19 cellular contexts compared by ENCODE assay signal in genomic region chr2:189134485-189134884, GRCh38. TPM values are rescaled to one million over a fixed set of nuclear protein-coding genes. Genes with fewer than 3 reads are reported as not detected.
A peak's percentile ranks its signal among the peaks of the same experiment; 100 is the strongest.
DNase-seq lines count a peak whose midpoint lies in the region; ATAC-seq, FAIRE-seq and TF ChIP-seq lines count a peak whose summit lies in the region.
"Had no signal": no experiment of that assay in that cellular context is flagged by ENCODE, and none has a peak within 500 bp of the region (broad histone marks: within the 10 kb centered on the region; RNA-seq: fewer than 3 reads in every experiment).

No MANE protein-coding gene starts in this region.

- H3K79me2 ChIP-seq in endothelial cell of umbilical vein (ENCODE audit: control insufficient read depth, insufficient read depth, low read length) = peaks cover 8% of the 10 kb centered on the region

- TF ChIP-seq POLR2A in endothelial cell of umbilical vein (IDR thresholded peaks at IDR 0.05; ENCODE audit: low read depth, low read length) = no peak

- H3K36me3 ChIP-seq in endothelial cell of umbilical vein (ENCODE audit: control insufficient read depth in 2 of 2, extremely low read depth in 1 of 2, insufficient read depth in 2 of 2, low read length in 2 of 2) (no peaks in the 10 kb centered on the region), tibial artery (no peaks in the 10 kb centered on the region)

- H3K27me3 Mint-ChIP-seq in chondrocyte (ENCODE audit: low read depth) (no peaks in the 10 kb centered on the region), osteocyte (ENCODE audit: unreplicated experiment) (no peaks in the 10 kb centered on the region)

- H3K27me3 ChIP-seq in endothelial cell of umbilical vein (ENCODE audit: control insufficient read depth in 2 of 2, insufficient read depth in 2 of 2, low read length in 2 of 2) = no peaks in the 10 kb centered on the region
- H3K27me3 ChIP-seq in tibial artery = no peaks in the 10 kb centered on the region

- H4K20me1 ChIP-seq in endothelial cell of umbilical vein (replicated peaks; ENCODE audit: control insufficient read depth, extremely low read depth, insufficient read depth, low read length) = no peaks in the 10 kb centered on the region

- BruUV-seq in endothelial cell of umbilical vein (replicated peaks; lab: Mats Ljungman, UMichigan) = no TSS peak

- H3K27ac ChIP-seq in endothelial cell of umbilical vein (ENCODE audit: insufficient read depth, low read depth, low read length) (no peak overlapping the region), tibial artery (no peak overlapping the region)
- H3K27ac ChIP-seq: HL-60 had no signal

- H3K9me3 ChIP-seq in endothelial cell of umbilical vein (replicated peaks; ENCODE audit: control insufficient read depth, insufficient read depth, low read length) = no peaks in the 10 kb centered on the region
- H3K9me3 ChIP-seq in tibial artery = no peaks in the 10 kb centered on the region

- H3K27ac Mint-ChIP-seq in chondrocyte (ENCODE audit: unreplicated experiment) (peak overlapping the region; percentile 61), osteocyte (ENCODE audit: unreplicated experiment) (peak overlapping the region; percentile 32)
- H3K27ac Mint-ChIP-seq: CD8-positive, alpha-beta T cell; H9 had no signal

- CTCF ChIA-PET in endothelial cell of umbilical vein (lab: Charles Lee) = interaction anchor here (0.8 to 1.6 kb wide), 6 partner anchors 8 to 153 kb away, joined by 3 to 5 read pairs (median 4); no protein-coding TSS in a partner anchor

- dilution Hi-C loops in endothelial cell of umbilical vein (cut with MboI; ENCODE audit: extremely low pct_ligation_motif_present, low sequenced_read_pairs) = no loop called here

- H3K4me1 ChIP-seq in endothelial cell of umbilical vein (ENCODE audit: control insufficient read depth, extremely low read depth, insufficient read depth, low read length) (no peaks in the 10 kb centered on the region), tibial artery (peaks cover 0 to 62% (median 2%) of the 10 kb centered on the region in 4 donors)

- H3K36me3 Mint-ChIP-seq in chondrocyte (ENCODE audit: low read depth) (peaks cover 16% of the 10 kb centered on the region), osteocyte (ENCODE audit: unreplicated experiment) (peaks cover 29% of the 10 kb centered on the region)
- H3K36me3 Mint-ChIP-seq: CD14-positive monocyte; CD8-positive, alpha-beta T cell had no signal

- no peak overlapping the region for H3K4me2 ChIP-seq in endothelial cell of umbilical vein (ENCODE audit: insufficient read depth, low read length)

- no peak overlapping the region for H3K9ac ChIP-seq in endothelial cell of umbilical vein (replicated peaks; ENCODE audit: extremely low read depth, insufficient read depth, low read length)

- intact Hi-C loops in endothelial cell of umbilical vein (cut with micrococcal nuclease) = no loop called here
- intact Hi-C loops in tibial artery (cut with DNase I; ENCODE audit: low total_unique reads) = no loop called here

- FAIRE-seq in endothelial cell of umbilical vein (lab: Jason Lieb, UNC) = no peak
- FAIRE-seq: D721Med had no signal

- H3K4me3 Mint-ChIP-seq in chondrocyte (ENCODE audit: unreplicated experiment) = no peak overlapping the region
- H3K4me3 Mint-ChIP-seq in osteocyte (ENCODE audit: unreplicated experiment) = no peak overlapping the region
- H3K4me3 Mint-ChIP-seq: CD14-positive monocyte; CD8-positive, alpha-beta T cell; H9; HFFc6 had no signal

- no peaks in the 10 kb centered on the region for H3K9me3 Mint-ChIP-seq in chondrocyte (ENCODE audit: low read depth)
- no peaks in the 10 kb centered on the region for H3K9me3 Mint-ChIP-seq in osteocyte (ENCODE audit: unreplicated experiment)
- H3K9me3 Mint-ChIP-seq: CD8-positive, alpha-beta T cell; H9 had no signal

- no peak for ATAC-seq in GM18870 (IDR thresholded peaks at IDR 0.05; ENCODE audit: unreplicated experiment)
- no peak for ATAC-seq in esophagus mucosa
- ATAC-seq: CD8-positive, alpha-beta T cell had no signal

- H3K4me3 ChIP-seq in endothelial cell of umbilical vein (replicated peaks in 1 of 3; ENCODE audit: insufficient read depth in 1 of 3, low read depth in 1 of 3, low read length in 3 of 3) = no peak overlapping the region
- no peak overlapping the region for H3K4me3 ChIP-seq in tibial artery

- POLR2A ChIA-PET in endothelial cell of umbilical vein (lab: Charles Lee) = no interaction called here

- H2AFZ ChIP-seq in endothelial cell of umbilical vein (ENCODE audit: low read depth, low read length) = no peak overlapping the region

- TF ChIP-seq CTCF in chondrocyte (IDR thresholded peaks at IDR 0.05) (no peak), endothelial cell of umbilical vein (IDR thresholded peaks at IDR 0.05; ENCODE audit: extremely low read depth in 1 of 2, insufficient read depth in 1 of 2, low read depth in 1 of 2, low read length in 2 of 2) (no peak), osteocyte (IDR thresholded peaks at IDR 0.05) (no peak), tibial artery (IDR thresholded peaks at IDR 0.05) (no peak)

- H3K9me1 ChIP-seq in endothelial cell of umbilical vein (replicated peaks; ENCODE audit: control insufficient read depth, extremely low read depth, insufficient read depth, low read length) = no peaks in the 10 kb centered on the region

- peak; percentile 39 for DNase-seq in EH (ENCODE audit: low read depth)
- DNase-seq in chondrocyte (ENCODE audit: low spot score) = no peak
- peak; percentile 39 for DNase-seq in endothelial cell of umbilical vein (ENCODE audit: low read depth, low spot score)
- no peak for DNase-seq in osteocyte (ENCODE audit: extremely low spot score, unreplicated experiment)
- DNase-seq in cerebellar nuclear complex (lab: John Stamatoyannopoulos, UW) = no peak
- DNase-seq in tibial artery = no peak
- DNase-seq: CD8-positive, alpha-beta T cell; COR-L47; DMS153; DMS79 treated with DMSO at 0.1 percent for 48 hours; GF-D8; GOT3; H9; HFFc6 had no signal

- H3K4me1 Mint-ChIP-seq in chondrocyte (ENCODE audit: low read depth) (peaks cover 77% of the 10 kb centered on the region), osteocyte (ENCODE audit: unreplicated experiment) (peaks cover 80% of the 10 kb centered on the region)
- H3K4me1 Mint-ChIP-seq: CD14-positive monocyte, H9 had no signal

TF ChIP-seq in endothelial cell of umbilical vein, 7 proteins besides CTCF, POLR2A, EP300 and RAD21:
- no peak for TF ChIP-seq POLR2AphosphoS5 (IDR thresholded peaks at IDR 0.05; ENCODE audit: insufficient read depth, low read depth, low read length)
- TF ChIP-seq EZH2 (IDR thresholded peaks at IDR 0.05; ENCODE audit: borderline replicate concordance, low read depth, low read length, severe bottlenecking) = no peak
- TF ChIP-seq JUN (IDR thresholded peaks at IDR 0.05; ENCODE audit: borderline replicate concordance, insufficient read depth, insufficient read length, low read depth) = no peak
- TF ChIP-seq GATA2 (IDR thresholded peaks at IDR 0.05; ENCODE audit: insufficient read depth, insufficient read length, low read depth, low read length) = no peak
- TF ChIP-seq FOS (IDR thresholded peaks at IDR 0.05; ENCODE audit: borderline replicate concordance, insufficient read depth, low read length) = no peak
- no peak for TF ChIP-seq MAX (IDR thresholded peaks at IDR 0.05; ENCODE audit: insufficient read depth, insufficient read length)
- no peak for TF ChIP-seq MYC (IDR thresholded peaks at IDR 0.05; ENCODE audit: low read depth, low read length)

RNA-seq across cellular contexts. Expression of gene COL5A2, which starts 45.1 kb away (rescaled TPM):
- total RNA-seq in chondrocyte = 1,927 to 2,200 TPM (median 1,930 TPM) in 3 replicates
- total RNA-seq in endothelial cell of umbilical vein = 123 and 138 TPM in 2 replicates
- 40.6 and 47.4 TPM in 2 replicates for polyA plus RNA-seq in endothelial cell of umbilical vein
- polyA plus RNA-seq in endothelial cell of umbilical vein (2011; cell fraction: cytosol; rRNA removed) = 59.0 and 66.0 TPM in 2 replicates
- polyA plus RNA-seq in endothelial cell of umbilical vein (2011; cell fraction: nucleus; rRNA removed) = 139 and 148 TPM in 2 replicates
- 148 and 260 TPM in 2 replicates for polyA plus RNA-seq in endothelial cell of umbilical vein (2012)
- 126 and 150 TPM in 2 replicates for polyA minus RNA-seq in endothelial cell of umbilical vein
- polyA minus RNA-seq in endothelial cell of umbilical vein (2011; cell fraction: cytosol; rRNA and poly(A)+ RNA removed) = 0.61 TPM
- polyA minus RNA-seq in endothelial cell of umbilical vein (2011; cell fraction: nucleus; rRNA and poly(A)+ RNA removed) = 65.6 and 71.3 TPM in 2 replicates
- 1,873 and 1,955 TPM in 2 replicates for total RNA-seq in osteocyte
- total RNA-seq in esophagus mucosa = 6.3 TPM
- polyA plus RNA-seq: CD14-positive monocyte had no signal

Comparison
In these comparisons a context has a peak if more than half of its experiments do, and no peak if none do; other contexts are left out.
1. DNase-seq: peak in EH (single experiment) and endothelial cell of umbilical vein (single experiment); none in chondrocyte (single experiment), osteocyte (single experiment), cerebellar nuclear complex (0 of 2) and tibial artery (0 of 2).
2. RNA of gene COL5A2, which starts 45.1 kb away (total RNA-seq): 1,927 to 2,200 TPM in chondrocyte, 1,873 to 1,955 TPM in osteocyte and 123 to 138 TPM in endothelial cell of umbilical vein; 6.3 TPM in esophagus mucosa (single experiment); every median in the first group is over 10 times any median in the second.